In genomic region chr2:145827235-145827634, GRCh38 we compare ENCODE assay signal across 26 cellular contexts.
"Had no signal": no experiment of that assay in that cellular context is flagged by ENCODE, and none has a peak within 500 bp of the region (broad histone marks: within the 10 kb centered on the region; RNA-seq: fewer than 3 reads in every experiment).

No MANE protein-coding gene starts in this region.

- H3K27ac ChIP-seq: colonic mucosa, epithelial cell of prostate, esophagus squamous epithelium, gastrocnemius medialis, heart right ventricle, left lung, lower lobe of right lung had no signal

- H3K27me3 ChIP-seq: colonic mucosa, esophagus squamous epithelium, gastrocnemius medialis, heart right ventricle, left lung had no signal

- DNase-seq: colonic mucosa; cortex of kidney; effector CD8-positive, alpha-beta T cell; effector memory CD8-positive, alpha-beta T cell; endodermal cell; erythroblast; esophagus squamous epithelium; foreskin fibroblast; foreskin melanocyte; gastrocnemius medialis; glutamatergic neuron; head of caudate nucleus; heart right ventricle; hippocampal formation; left cardiac atrium; left lung; left ventricle myocardium superior; lower lobe of right lung; mesendoderm; midbrain; naive thymus-derived CD4-positive, alpha-beta T cell had no signal

- FAIRE-seq: endometrium, islet of Langerhans, keratinocyte had no signal

- H3K36me3 ChIP-seq: colonic mucosa, esophagus squamous epithelium, gastrocnemius medialis, heart right ventricle, left lung, lower lobe of right lung had no signal

- H3K4me1 ChIP-seq: colonic mucosa, esophagus squamous epithelium, gastrocnemius medialis, heart right ventricle, left lung, lower lobe of right lung had no signal

- H3K9me3 ChIP-seq: colonic mucosa, esophagus squamous epithelium, gastrocnemius medialis, left lung, lower lobe of right lung had no signal

- H3K4me3 ChIP-seq: colonic mucosa, esophagus squamous epithelium, gastrocnemius medialis, heart right ventricle, left lung, lower lobe of right lung had no signal

- ATAC-seq: effector memory CD8-positive, alpha-beta T cell; esophagus mucosa; gastrocnemius medialis; heart right ventricle; left cardiac atrium; left lung; left ventricle myocardium superior; lower lobe of right lung; naive thymus-derived CD4-positive, alpha-beta T cell had no signal
